ENCODE assay signal across 1 cellular context in genomic region chr9:128552153-128552743, GRCh38.
TF ChIP-seq lines count a peak whose summit lies in the region.

Gene SPTAN1 (plus strand): TSS chr9:128552587. CDS start chr9:128566741, 14,154 bp downstream.

TF ChIP-seq in HepG2, 621 proteins besides CTCF, POLR2A, EP300 and RAD21 (continued from another document and continues in another):
- TF ChIP-seq BCLAF1 (IDR thresholded peaks at IDR 0.05) (no peak), ZNF605 (CRISPR knock-in tag; IDR thresholded peaks at IDR 0.05) (no peak), ZBTB33 (CRISPR knock-in tag; IDR thresholded peaks at IDR 0.05) (no peak), DMAP1 (CRISPR knock-in tag; IDR thresholded peaks at IDR 0.05) (no peak), MZF1 (CRISPR knock-in tag; IDR thresholded peaks at IDR 0.05; ENCODE audit: borderline replicate concordance) (no peak), NCOR1 (IDR thresholded peaks at IDR 0.05; ENCODE audit: borderline replicate concordance, low read length) (no peak), GABPB1 (CRISPR knock-in tag; IDR thresholded peaks at IDR 0.05) (peak; percentile 79), FLYWCH1 (CRISPR knock-in tag; IDR thresholded peaks at IDR 0.05) (no peak), SETDB1 (CRISPR knock-in tag; IDR thresholded peaks at IDR 0.05; ENCODE audit: borderline replicate concordance) (no peak), DNMT1 (CRISPR knock-in tag; IDR thresholded peaks at IDR 0.05) (no peak), AHDC1 (CRISPR knock-in tag; IDR thresholded peaks at IDR 0.05; ENCODE audit: borderline replicate concordance) (no peak), ZNF547 (CRISPR knock-in tag; IDR thresholded peaks at IDR 0.05) (peak; percentile 58; the same call in 1 of the 2 replicates), NR3C1 (CRISPR knock-in tag; IDR thresholded peaks at IDR 0.05) (no peak), PHB2 (IDR thresholded peaks at IDR 0.05; ENCODE audit: partially characterized antibody) (no peak), NFE2L2 (IDR thresholded peaks at IDR 0.05; ENCODE audit: low read length) (no peak), KLF11 (CRISPR knock-in tag; IDR thresholded peaks at IDR 0.05) (no peak), DRAP1 (CRISPR knock-in tag; IDR thresholded peaks at IDR 0.05) (peak; percentile 71), HNRNPL (IDR thresholded peaks at IDR 0.05; ENCODE audit: low read depth, low read length) (no peak), TFE3 (CRISPR knock-in tag; IDR thresholded peaks at IDR 0.05) (no peak), SKI (IDR thresholded peaks at IDR 0.05; ENCODE audit: partially characterized antibody) (peak; percentile 44), BRF2 (CRISPR knock-in tag; IDR thresholded peaks at IDR 0.05) (no peak), ZNF382 (CRISPR knock-in tag; IDR thresholded peaks at IDR 0.05; ENCODE audit: borderline replicate concordance) (no peak), GATAD1 (CRISPR knock-in tag; IDR thresholded peaks at IDR 0.05) (no peak), ZNF576 (CRISPR knock-in tag; IDR thresholded peaks at IDR 0.05) (no peak), THAP7 (CRISPR knock-in tag; IDR thresholded peaks at IDR 0.05) (no peak), NFE2L1 (CRISPR knock-in tag; IDR thresholded peaks at IDR 0.05; ENCODE audit: borderline replicate concordance) (no peak), ZSCAN30 (CRISPR knock-in tag; IDR thresholded peaks at IDR 0.05) (no peak), ZNF142 (CRISPR knock-in tag; IDR thresholded peaks at IDR 0.05) (peak; percentile 66; the same call in 1 of the 2 replicates), CBX1 (IDR thresholded peaks at IDR 0.05; ENCODE audit: low read depth) (no peak), ZNF234 (CRISPR knock-in tag; conservative IDR thresholded peaks at IDR 0.05) (no peak), ZNF777 (CRISPR knock-in tag; IDR thresholded peaks at IDR 0.05) (0 out of 2 replicates have a peak, but pooled peaks have one; percentile 27), ZNF253 (CRISPR knock-in tag; IDR thresholded peaks at IDR 0.05; ENCODE audit: borderline replicate concordance) (no peak), ZNF414 (CRISPR knock-in tag; IDR thresholded peaks at IDR 0.05) (no peak; the same call in 1 of the 2 replicates), ZNF326 (CRISPR knock-in tag; IDR thresholded peaks at IDR 0.05; ENCODE audit: borderline replicate concordance) (no peak), HMG20A (CRISPR knock-in tag; IDR thresholded peaks at IDR 0.05; ENCODE audit: borderline replicate concordance) (no peak), REXO4 (CRISPR knock-in tag; IDR thresholded peaks at IDR 0.05; ENCODE audit: borderline replicate concordance) (no peak)
